20 cellular contexts compared by ENCODE assay signal in genomic region chr14:73209943-73210342, GRCh38. TPM values are rescaled to one million over a fixed set of nuclear protein-coding genes. Genes with fewer than 3 reads are reported as not detected.
A peak's percentile ranks its signal among the peaks of the same experiment; 100 is the strongest.
DNase-seq lines count a peak whose midpoint lies in the region; ATAC-seq and TF ChIP-seq lines count a peak whose summit lies in the region.
"Had no signal": no experiment of that assay in that cellular context is flagged by ENCODE, and none has a peak within 500 bp of the region (broad histone marks: within the 10 kb centered on the region; RNA-seq: fewer than 3 reads in every experiment).

No MANE protein-coding gene starts in this region.

- H3K18ac ChIP-seq in IMR-90 (ENCODE audit: low read depth, low read length), result no peak overlapping the region

- peaks cover 42% of the 10 kb centered on the region for H3K36me3 ChIP-seq in IMR-90 (ENCODE audit: control insufficient read depth, insufficient read depth, low read length)

- peaks cover 2% of the 10 kb centered on the region; the same call in 1 of the 2 replicates for H3K9me3 ChIP-seq in IMR-90 (ENCODE audit: control insufficient read depth, insufficient read depth, low read length)
- H3K9me3 ChIP-seq: gastrocnemius medialis, stomach had no signal

- POLR2A ChIA-PET in IMR-90 (lab: Charles Lee; ENCODE audit: unreplicated experiment), result no interaction called here

- no peak overlapping the region for H2BK5ac ChIP-seq in IMR-90 (ENCODE audit: low read depth, low read length, poor library complexity, severe bottlenecking)

- no peak overlapping the region for H3K27ac ChIP-seq in IMR-90 (ENCODE audit: insufficient read depth, low read length)
- H3K27ac ChIP-seq: gastrocnemius medialis, stomach had no signal

- no peaks in the 10 kb centered on the region for H3K27me3 ChIP-seq in IMR-90 (ENCODE audit: control insufficient read depth, insufficient read depth, low read length)
- H3K27me3 ChIP-seq: gastrocnemius medialis, stomach had no signal

- intact Hi-C loops in IMR-90 (cut with micrococcal nuclease), result no loop called here

- no peak overlapping the region for H2AK5ac ChIP-seq in IMR-90 (ENCODE audit: low read depth, low read length)

- dilution Hi-C loops in IMR-90 (cut with HindIII; ENCODE audit: low sequenced_read_pairs, unreplicated experiment), result no loop called here

- no peak overlapping the region for H4K91ac ChIP-seq in IMR-90 (ENCODE audit: insufficient read depth, low read depth, low read length)

- WGBS in IMR-90 (ENCODE audit: extremely low coverage in 2 of 2, insufficient read length in 1 of 2), 2 experiments, result no CpG with 5 or more reads among the region's 2 CpGs

- no peak overlapping the region for H2BK20ac ChIP-seq in IMR-90 (ENCODE audit: low read depth, low read length)

- H2BK120ac ChIP-seq in IMR-90 (ENCODE audit: low read depth, low read length), result no peak overlapping the region

- no peak overlapping the region; the same call in 1 of the 2 replicates for H3K4me2 ChIP-seq in IMR-90 (ENCODE audit: low read depth, low read length)

- TF ChIP-seq CTCF in IMR-90 (conservative IDR thresholded peaks at IDR 0.05; ENCODE audit: low read depth, low read length) (no peak), astrocyte of the cerebellum (IDR thresholded peaks at IDR 0.05; ENCODE audit: low read depth, low read length, missing control alignments) (no peak), GM10266 (IDR thresholded peaks at IDR 0.05; ENCODE audit: control insufficient read depth, insufficient read depth, low read depth, missing control alignments) (no peak)

- H4K20me1 ChIP-seq in IMR-90 (ENCODE audit: insufficient read depth, low read length), result no peaks in the 10 kb centered on the region; the same call in 1 of the 2 replicates

- H3K56ac ChIP-seq in IMR-90 (ENCODE audit: extremely low read depth, insufficient read depth, low read length), result no peak overlapping the region

- H3K4ac ChIP-seq in IMR-90 (ENCODE audit: low read depth, low read length), result no peak overlapping the region

- peak; percentile 48 for ATAC-seq in IMR-90 (ENCODE audit: low read depth)
- ATAC-seq: activated CD8-positive, alpha-beta memory T cell treated with anti-CD3 and anti-CD28 coated beads, Interleukin-2, amount 10 ng/mL, durations not matched to agents 7 days and 5 days; activated T-helper 17 cell treated with anti-CD3 and anti-CD28 coated beads, Interleukin-2, amount 50 U/mL, for 72 hours; gastrocnemius medialis had no signal

- peaks cover 0 to 9% of the 10 kb centered on the region in 2 experiments; a peak in 1 of 4 replicates for H3K79me1 ChIP-seq in IMR-90 (ENCODE audit: low read depth in 1 of 2, low read length in 2 of 2)

- no peak overlapping the region for H2BK15ac ChIP-seq in IMR-90 (ENCODE audit: low read depth, low read length)

- H3K23ac ChIP-seq in IMR-90 (ENCODE audit: low read depth, low read length), result no peak overlapping the region

- H3K4me1 ChIP-seq in IMR-90 (ENCODE audit: control insufficient read depth, insufficient read depth, low read length), result peaks cover 4% of the 10 kb centered on the region
- H3K4me1 ChIP-seq: gastrocnemius medialis had no signal

- CTCF ChIA-PET in IMR-90 (lab: Yijun Ruan, JAX), result no interaction called here

- TF ChIP-seq POLR2A in IMR-90 (IDR thresholded peaks at IDR 0.05; ENCODE audit: low read depth, low read length), result no peak

- no peak overlapping the region for H4K8ac ChIP-seq in IMR-90 (ENCODE audit: low read depth in 2 of 2, low read length in 2 of 2)

- no peak overlapping the region for H3K9ac ChIP-seq in IMR-90 (ENCODE audit: low read depth, low read length)

- DNase-seq in IMR-90 (peak; percentile 67), astrocyte of the cerebellum (ENCODE audit: low read depth) (peak; percentile 36), fibroblast of the conjunctiva (ENCODE audit: low read depth) (peak; percentile 17), skeletal muscle cell (ENCODE audit: low read depth) (peak; percentile 36), ureter (ENCODE audit: low spot score) (no peak), GM10266 (ENCODE audit: extremely low spot score) (no peak), HK-2 (ENCODE audit: unreplicated experiment) (no peak)
- DNase-seq: activated CD8-positive, alpha-beta memory T cell treated with anti-CD3 and anti-CD28 coated beads, Interleukin-2, amount 10 ng/mL, durations not matched to agents 7 days and 5 days; Calu3; cerebellar nuclear complex; endodermal cell; gastrocnemius medialis; left cardiac atrium; NCI-H1436; NCI-H2171 treated with DMSO at 0.1 percent for 48 hours; NCI-H774; right cardiac atrium; stimulated activated CD4-positive, alpha-beta T cell treated with anti-CD3 and anti-CD28 coated beads, Interleukin-1b, Interleukin-23, amount 100 ng/mL, for 48 hours; stomach had no signal

- no peak overlapping the region for H4K5ac ChIP-seq in IMR-90 (ENCODE audit: low read depth, low read length)

- H3K9me1 ChIP-seq in IMR-90 (ENCODE audit: insufficient read depth, low read length), result no peaks in the 10 kb centered on the region; the same call in 1 of the 2 replicates

- H3K4me3 ChIP-seq in IMR-90 (ENCODE audit: insufficient read depth, low read depth, low read length), result no peak overlapping the region
- H3K4me3 ChIP-seq in astrocyte of the cerebellum (ENCODE audit: low read depth, low read length), result no peak overlapping the region
- no peak overlapping the region for H3K4me3 ChIP-seq in skeletal muscle cell (ENCODE audit: low read depth, low read length)
- H3K4me3 ChIP-seq: gastrocnemius medialis, stomach had no signal

- no peak overlapping the region for H3K14ac ChIP-seq in IMR-90 (replicated peaks; ENCODE audit: low read depth, low read length)

- in situ Hi-C loops in IMR-90 (cut with MboI; ENCODE audit: low sequenced_read_pairs), result no loop called here
- in situ Hi-C loops in astrocyte of the cerebellum (cut with HindIII; ENCODE audit: low sequenced_read_pairs), result no loop called here

- H2AK9ac ChIP-seq in IMR-90 (replicated peaks; ENCODE audit: low read depth, low read length, poor library complexity), result no peak overlapping the region

- no TSS peak for BruUV-seq in IMR-90 (replicated peaks; lab: Mats Ljungman, UMichigan)

- TF ChIP-seq RAD21 in IMR-90 (IDR thresholded peaks at IDR 0.05; ENCODE audit: low read length), result no peak

- H2AFZ ChIP-seq in IMR-90 (replicated peaks; ENCODE audit: low read length, poor library complexity), result no peak overlapping the region

TF ChIP-seq in IMR-90, 13 proteins besides CTCF, POLR2A, EP300 and RAD21:
- TF ChIP-seq SMC3 (IDR thresholded peaks at IDR 0.05; ENCODE audit: low read depth, low read length), result no peak
- no peak for TF ChIP-seq USF2 (IDR thresholded peaks at IDR 0.05; ENCODE audit: low read depth, low read length)
- no peak for TF ChIP-seq MAFK (IDR thresholded peaks at IDR 0.05; ENCODE audit: low read depth, low read length)
- TF ChIP-seq NFE2L2 (IDR thresholded peaks at IDR 0.05; ENCODE audit: low read depth, low read length), result no peak
- no peak for TF ChIP-seq CHD1 (IDR thresholded peaks at IDR 0.05; ENCODE audit: low read depth, low read length)
- TF ChIP-seq RCOR1 (IDR thresholded peaks at IDR 0.05; ENCODE audit: insufficient replicate concordance, low read length), result no peak
- TF ChIP-seq CEBPB (IDR thresholded peaks at IDR 0.05; ENCODE audit: low read depth, low read length), result no peak
- no peak for TF ChIP-seq MXI1 (IDR thresholded peaks at IDR 0.05; ENCODE audit: borderline replicate concordance, low read depth, low read length)
- TF ChIP-seq RFX5 (IDR thresholded peaks at IDR 0.05; ENCODE audit: low read depth, low read length), result no peak
- no peak for TF ChIP-seq FOS (IDR thresholded peaks at IDR 0.05; ENCODE audit: low read depth, low read length)
- no peak for TF ChIP-seq MAZ (IDR thresholded peaks at IDR 0.05; ENCODE audit: borderline replicate concordance, low read depth, low read length)
- TF ChIP-seq BHLHE40 (IDR thresholded peaks at IDR 0.05; ENCODE audit: low read depth, low read length), result no peak
- TF ChIP-seq, protein P1, sequence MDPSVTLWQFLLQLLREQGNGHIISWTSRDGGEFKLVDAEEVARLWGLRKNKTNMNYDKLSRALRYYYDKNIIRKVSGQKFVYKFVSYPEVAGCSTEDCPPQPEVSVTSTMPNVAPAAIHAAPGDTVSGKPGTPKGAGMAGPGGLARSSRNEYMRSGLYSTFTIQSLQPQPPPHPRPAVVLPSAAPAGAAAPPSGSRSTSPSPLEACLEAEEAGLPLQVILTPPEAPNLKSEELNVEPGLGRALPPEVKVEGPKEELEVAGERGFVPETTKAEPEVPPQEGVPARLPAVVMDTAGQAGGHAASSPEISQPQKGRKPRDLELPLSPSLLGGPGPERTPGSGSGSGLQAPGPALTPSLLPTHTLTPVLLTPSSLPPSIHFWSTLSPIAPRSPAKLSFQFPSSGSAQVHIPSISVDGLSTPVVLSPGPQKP (IDR thresholded peaks at IDR 0.05; ENCODE audit: borderline replicate concordance, low read depth, low read length), result no peak

RNA-seq across cellular contexts. Expression of gene PAPLN, which starts 27.4 kb away (rescaled TPM):
- total RNA-seq in IMR-90 (2012; rRNA removed) (0.28 and 0.36 TPM in 2 replicates), ureter (6.7 TPM)
- 0.83 and 1.2 TPM in 2 replicates for polyA plus RNA-seq in IMR-90 (2012; rRNA removed)
- polyA plus RNA-seq in IMR-90 (2012; cell fraction: cytosol; rRNA removed), result 0.34 and 0.79 TPM in 2 replicates
- polyA plus RNA-seq in IMR-90 (2012; cell fraction: nucleus; rRNA removed; ENCODE audit: low replicate concordance), result 10.9 and 11.7 TPM in 2 replicates

Comparison
In these comparisons a context has a peak if more than half of its experiments do, and no peak if none do; other contexts are left out.
1. DNase-seq: peak in IMR-90 (single experiment), astrocyte of the cerebellum (single experiment), fibroblast of the conjunctiva (single experiment) and skeletal muscle cell (single experiment); none in ureter (single experiment), GM10266 (single experiment) and HK-2 (single experiment).